Comparison of ENCODE assay signal across 10 cellular contexts in genomic region chr10:118332948-118333710, GRCh38. TPM values are rescaled to one million over a fixed set of nuclear protein-coding genes. Genes with fewer than 3 reads are reported as not detected.
DNase-seq lines count a peak whose midpoint lies in the region; ATAC-seq, FAIRE-seq and TF ChIP-seq lines count a peak whose summit lies in the region.
"Had no signal": no experiment of that assay in that cellular context is flagged by ENCODE, and none has a peak within 500 bp of the region (broad histone marks: within the 10 kb centered on the region; RNA-seq: fewer than 3 reads in every experiment).

No MANE protein-coding gene starts in this region.

- H3K27me3 Mint-ChIP-seq in mesothelial cell of epicardium (ENCODE audit: low read depth), result no peaks in the 10 kb centered on the region

- peak overlapping the region; percentile 70 for H3K27ac Mint-ChIP-seq in mesothelial cell of epicardium

- CTCF ChIA-PET in HEK293T (lab: Yijun Ruan, JAX), result no interaction called here

- peak; percentile 35 for FAIRE-seq in GM12891 (lab: Jason Lieb, UNC)

- peaks cover 23% of the 10 kb centered on the region for H3K4me1 Mint-ChIP-seq in mesothelial cell of epicardium

- H3K4me3 Mint-ChIP-seq in mesothelial cell of epicardium, result no peak overlapping the region

- TF ChIP-seq POLR2A in GM12891 (IDR thresholded peaks at IDR 0.05; ENCODE audit: low read depth, low read length), result no peak

- intact Hi-C loops in tibial artery (cut with DNase I; ENCODE audit: low total_unique reads), result no loop called here

- no peaks in the 10 kb centered on the region for H3K9me3 Mint-ChIP-seq in mesothelial cell of epicardium

- H3K27me3 ChIP-seq in tibial artery, result no peaks in the 10 kb centered on the region
- H3K27me3 ChIP-seq: heart left ventricle had no signal

- POLR2A ChIA-PET in HEK293T (lab: Yijun Ruan, JAX), result no interaction called here

- H3K4me1 ChIP-seq in tibial artery, result peaks cover 0 to 18% (median 9%) of the 10 kb centered on the region in 4 donors

- no peak for TF ChIP-seq CTCF in mesothelial cell of epicardium (IDR thresholded peaks at IDR 0.05; ENCODE audit: unreplicated experiment)
- TF ChIP-seq CTCF in tibial artery (IDR thresholded peaks at IDR 0.05), result no peak
- TF ChIP-seq CTCF in GM10266 (IDR thresholded peaks at IDR 0.05; ENCODE audit: control insufficient read depth, insufficient read depth, low read depth, missing control alignments), result no peak

- no peak overlapping the region for H3K4me3 ChIP-seq in tibial artery
- H3K4me3 ChIP-seq: heart left ventricle had no signal

- ATAC-seq in HG02884 (IDR thresholded peaks at IDR 0.05; ENCODE audit: unreplicated experiment), result no peak
- ATAC-seq: heart left ventricle had no signal

- DNase-seq in GM12891 (ENCODE audit: insufficient read length, low spot score) (no peak), NCI-H146 (lab: John Stamatoyannopoulos, UW) (peak; percentile 75), astrocyte of the hippocampus (ENCODE audit: low read depth, low spot score) (peak; percentile 26), mesothelial cell of epicardium (ENCODE audit: low spot score in 2 of 2, unreplicated experiment in 2 of 2) (no peak), tibial artery (no peak), GM10266 (ENCODE audit: extremely low spot score) (no peak), HEK293T (ENCODE audit: extremely low spot score) (no peak)
- DNase-seq: heart left ventricle, NCI-H1694 had no signal

- peaks cover 15 to 60% (median 54%) of the 10 kb centered on the region in 3 donors for H3K36me3 ChIP-seq in tibial artery

- no peak overlapping the region for H3K27ac ChIP-seq in tibial artery
- H3K27ac ChIP-seq: heart left ventricle had no signal

- peaks cover 26% of the 10 kb centered on the region for H3K36me3 Mint-ChIP-seq in mesothelial cell of epicardium

- no peaks in the 10 kb centered on the region for H3K9me3 ChIP-seq in tibial artery
- H3K9me3 ChIP-seq: heart left ventricle had no signal

TF ChIP-seq in GM12891, 5 proteins besides CTCF, POLR2A, EP300 and RAD21:
- TF ChIP-seq SPI1 (IDR thresholded peaks at IDR 0.05; ENCODE audit: low read depth, low read length), result no peak
- no peak for TF ChIP-seq POU2F2 (IDR thresholded peaks at IDR 0.05; ENCODE audit: low read depth, low read length)
- no peak for TF ChIP-seq TAF1 (IDR thresholded peaks at IDR 0.05; ENCODE audit: low read depth, low read length)
- no peak for TF ChIP-seq PAX5 (IDR thresholded peaks at IDR 0.05; ENCODE audit: insufficient read depth, low read length, severe bottlenecking)
- no peak for TF ChIP-seq POLR2AphosphoS5 (IDR thresholded peaks at IDR 0.05; ENCODE audit: low read depth, low read length)

TF ChIP-seq in HEK293T, 16 proteins besides CTCF, POLR2A, EP300 and RAD21:
- no peak for TF ChIP-seq SP1 (IDR thresholded peaks at IDR 0.05)
- TF ChIP-seq PKNOX1 (IDR thresholded peaks at IDR 0.05), result no peak
- no peak for TF ChIP-seq SUZ12 (IDR thresholded peaks at IDR 0.05)
- TF ChIP-seq HDGF (IDR thresholded peaks at IDR 0.05; ENCODE audit: borderline replicate concordance), result no peak
- no peak for TF ChIP-seq BHLHE40 (IDR thresholded peaks at IDR 0.05; ENCODE audit: borderline replicate concordance)
- TF ChIP-seq CTBP1 (IDR thresholded peaks at IDR 0.05; ENCODE audit: borderline replicate concordance), result no peak
- TF ChIP-seq LEF1 (IDR thresholded peaks at IDR 0.05; ENCODE audit: borderline replicate concordance), result no peak
- TF ChIP-seq TARDBP (IDR thresholded peaks at IDR 0.05), result no peak
- no peak for TF ChIP-seq FOXK2 (IDR thresholded peaks at IDR 0.05)
- TF ChIP-seq ARNT (IDR thresholded peaks at IDR 0.05), result no peak
- TF ChIP-seq ELF4 (IDR thresholded peaks at IDR 0.05), result no peak
- no peak for TF ChIP-seq NFRKB (IDR thresholded peaks at IDR 0.05)
- no peak for TF ChIP-seq L3MBTL2 (conservative IDR thresholded peaks at IDR 0.05)
- no peak for TF ChIP-seq FOXM1 (IDR thresholded peaks at IDR 0.05; ENCODE audit: borderline replicate concordance)
TF ChIP-seq in HEK293T: peak in this region for 0.

RNA-seq across cellular contexts. Expression of gene FAM204A, which starts 9.0 kb away (rescaled TPM):
- 43.8 TPM for polyA plus RNA-seq in GM12891 (2012; ENCODE audit: low read depth, missing spikeins)
- total RNA-seq in mesothelial cell of epicardium, result 53.0 to 54.6 TPM (median 53.4 TPM) in 3 replicates

Comparison
In these comparisons a context has a peak if more than half of its experiments do, and no peak if none do; other contexts are left out.
1. DNase-seq: peak in NCI-H146 (single experiment) and astrocyte of the hippocampus (single experiment); none in GM12891 (single experiment), mesothelial cell of epicardium (0 of 2), tibial artery (0 of 2), GM10266 (single experiment) and HEK293T (single experiment).